Comparison of ENCODE assay signal across 19 cellular contexts in genomic region chr2:232984451-232985207, GRCh38. TPM values are rescaled to one million over a fixed set of nuclear protein-coding genes. Genes with fewer than 3 reads are reported as not detected.
DNase-seq lines count a peak whose midpoint lies in the region; ATAC-seq, FAIRE-seq and TF ChIP-seq lines count a peak whose summit lies in the region.
"Had no signal": no experiment of that assay in that cellular context is flagged by ENCODE, and none has a peak within 500 bp of the region (broad histone marks: within the 10 kb centered on the region; RNA-seq: fewer than 3 reads in every experiment).

No MANE protein-coding gene starts in this region.

- no TSS peak for BruUV-seq in GM12878 (replicated peaks; lab: Mats Ljungman, UMichigan)

- H4K20me1 ChIP-seq in GM12878 (ENCODE audit: control insufficient read depth, insufficient read depth) = no peaks in the 10 kb centered on the region
- H4K20me1 ChIP-seq: BLaER1 had no signal

- peaks cover 19 to 30% of the 10 kb centered on the region in 2 donors for H3K4me1 Mint-ChIP-seq in stimulated activated naive B cell treated with anti-CD40 and anti-IgM and Interleukin-4, amounts not matched to agents 10 μg/mL and 1 μg/mL and 100 μg/mL, for 72 hours
- H3K4me1 Mint-ChIP-seq: CD8-positive, alpha-beta memory T cell had no signal

- no peaks in the 10 kb centered on the region for H3K36me3 Mint-ChIP-seq in stimulated activated naive B cell treated with anti-CD40 and anti-IgM and Interleukin-4, amounts not matched to agents 10 μg/mL and 1 μg/mL and 100 μg/mL, for 72 hours

- TF ChIP-seq POLR2A in GM12878 (IDR thresholded peaks at IDR 0.05; ENCODE audit: low read depth, low read length) = no peak

- ATAC-seq in GM12878 (no peak), GM19395 (IDR thresholded peaks at IDR 0.05; ENCODE audit: unreplicated experiment) (no peak)
- ATAC-seq in stimulated activated naive B cell treated with anti-CD40 and anti-IgM and Interleukin-4, amounts not matched to agents 10 μg/mL and 1 μg/mL and 100 μg/mL, for 72 hours (replicated peaks) = peak; percentile 71 to 88

- H3K4me3 ChIP-seq in GM12878 = no peak overlapping the region
- H3K4me3 ChIP-seq in effector memory CD4-positive, alpha-beta T cell (ENCODE audit: insufficient read depth, low read depth, low read length, poor library complexity, severe bottlenecking) = no peak overlapping the region
- H3K4me3 ChIP-seq: BLaER1, Peyer's patch had no signal

- no peak overlapping the region for H3K4me3 Mint-ChIP-seq in stimulated activated naive B cell treated with anti-CD40 and anti-IgM and Interleukin-4, amounts not matched to agents 10 μg/mL and 1 μg/mL and 100 μg/mL, for 72 hours
- H3K4me3 Mint-ChIP-seq: CD8-positive, alpha-beta memory T cell had no signal

- FAIRE-seq in GM12878 (lab: Jason Lieb, UNC) = no peak

- peaks cover 4 to 5% of the 10 kb centered on the region in 2 donors for H3K9me3 Mint-ChIP-seq in stimulated activated naive B cell treated with anti-CD40 and anti-IgM and Interleukin-4, amounts not matched to agents 10 μg/mL and 1 μg/mL and 100 μg/mL, for 72 hours

- no peak for TF ChIP-seq RAD21 in GM12878 (IDR thresholded peaks at IDR 0.05; ENCODE audit: insufficient read depth, low read depth, low read length)

- SMC1A ChIA-PET in GM12878 (lab: Charles Lee; ENCODE audit: uncharacterized antibody, unreplicated experiment) = interaction anchor here (1.0 kb wide), 1 partner anchor 65 kb away, joined by 3 read pairs; no protein-coding TSS in a partner anchor

- WGBS in GM12878 (ENCODE audit: insufficient coverage, insufficient replicate concordance, low lambda C conversion rate, missing lambda C conversion rate) = 55% methylated on average over 15 of the region's 15 CpGs

- H3K79me2 ChIP-seq in GM12878 (ENCODE audit: control insufficient read depth, insufficient read depth, low read length) = no peaks in the 10 kb centered on the region

- RAD21 ChIA-PET in GM12878 (lab: Charles Lee; ENCODE audit: unreplicated experiment) = interaction anchor here (0.7 kb wide), 1 partner anchor 223 kb away, joined by 3 read pairs; no protein-coding TSS in a partner anchor

- no peak overlapping the region for H3K27ac ChIP-seq in GM12878 (ENCODE audit: control insufficient read depth, insufficient read depth)
- H3K27ac ChIP-seq in effector memory CD4-positive, alpha-beta T cell (ENCODE audit: insufficient read depth, low read length, poor library complexity, severe bottlenecking) = no peak overlapping the region
- H3K27ac ChIP-seq: BLaER1, KMS-11, Peyer's patch had no signal

- TF ChIP-seq EP300 in GM12878 (IDR thresholded peaks at IDR 0.05; ENCODE audit: borderline replicate concordance in 1 of 2, control insufficient read depth in 1 of 2, low read depth in 2 of 2, low read length in 2 of 2) = no peak

- no peaks in the 10 kb centered on the region; a peak in 2 of 4 replicates for H3K27me3 ChIP-seq in GM12878 (replicated peaks in 1 of 2; ENCODE audit: control insufficient read depth in 2 of 2, insufficient read depth in 2 of 2, low read length in 1 of 2)
- H3K27me3 ChIP-seq in effector memory CD4-positive, alpha-beta T cell (replicated peaks; ENCODE audit: control insufficient read depth, insufficient read depth, low read length, poor library complexity, severe bottlenecking) = no peaks in the 10 kb centered on the region
- H3K27me3 ChIP-seq: BLaER1, Peyer's patch had no signal

- POLR2A ChIA-PET in GM12878 (lab: Charles Lee) = no interaction called here

- H3K36me3 ChIP-seq in GM12878 (ENCODE audit: control insufficient read depth in 2 of 2, insufficient read depth in 2 of 2, low read length in 1 of 2) = no peaks in the 10 kb centered on the region
- H3K36me3 ChIP-seq in effector memory CD4-positive, alpha-beta T cell (ENCODE audit: control insufficient read depth, insufficient read depth, low read length) = no peaks in the 10 kb centered on the region
- H3K36me3 ChIP-seq: BLaER1, Peyer's patch had no signal

- H3K4me2 ChIP-seq in GM12878 (ENCODE audit: control insufficient read depth, insufficient read depth) = no peak overlapping the region
- H3K4me2 ChIP-seq: BLaER1, KMS-11 had no signal

- intact Hi-C loops in GM12878 (cut with micrococcal nuclease; ENCODE audit: unreplicated experiment) = no loop called here

- no peak overlapping the region for H2AFZ ChIP-seq in GM12878 (ENCODE audit: control insufficient read depth, low read depth, low read length)

- peaks cover 42 to 68% of the 10 kb centered on the region in 2 donors for H3K27me3 Mint-ChIP-seq in stimulated activated naive B cell treated with anti-CD40 and anti-IgM and Interleukin-4, amounts not matched to agents 10 μg/mL and 1 μg/mL and 100 μg/mL, for 72 hours

- DNase-seq in Ammon's horn (ENCODE audit: low spot score) = peak; percentile 28
- DNase-seq in GM12878 (ENCODE audit: low read depth, low spot score) = no peak
- DNase-seq in medulla oblongata (ENCODE audit: extremely low spot score) = peak; percentile 12
- no peak for DNase-seq in stimulated activated naive B cell treated with anti-CD40 and anti-IgM and Interleukin-4, amounts not matched to agents 10 μg/mL and 1 μg/mL and 100 μg/mL, for 72 hours
- no peak for DNase-seq in SHP77 (lab: John Stamatoyannopoulos, UW)
- no peak for DNase-seq in effector memory CD4-positive, alpha-beta T cell
- DNase-seq: CD8-positive, alpha-beta memory T cell; GOT3; NCI-H1092; NCI-H146; NCI-H2029 treated with DMSO at 0.1 percent for 48 hours; NCI-H2171; NCI-H526 had no signal

- peak overlapping the region; percentile 22 for H3K27ac Mint-ChIP-seq in stimulated activated naive B cell treated with anti-CD40 and anti-IgM and Interleukin-4, amounts not matched to agents 10 μg/mL and 1 μg/mL and 100 μg/mL, for 72 hours

- H3K9me3 ChIP-seq in GM12878 (replicated peaks; ENCODE audit: control insufficient read depth, insufficient read depth, low read length) = no peaks in the 10 kb centered on the region
- no peaks in the 10 kb centered on the region for H3K9me3 ChIP-seq in effector memory CD4-positive, alpha-beta T cell (ENCODE audit: control insufficient read depth, low read length)
- H3K9me3 ChIP-seq: Peyer's patch had no signal

- CTCF ChIA-PET in GM12878 (lab: Yijun Ruan, JAX) = interaction anchor here (1.6 kb wide), 1 partner anchor 125 kb away, joined by 3 read pairs; no protein-coding TSS in a partner anchor

- in situ Hi-C loops in GM12878 (cut with MboI) = no loop called here

- no peak overlapping the region for H3K9ac ChIP-seq in GM12878 (ENCODE audit: control insufficient read depth, insufficient read depth, low read length)
- H3K9ac ChIP-seq: BLaER1, KMS-11 had no signal

- no peak for TF ChIP-seq CTCF in GM12878 (IDR thresholded peaks at IDR 0.05 in 2 of 3, conservative IDR thresholded peaks at IDR 0.05 in 1 of 3; ENCODE audit: control insufficient read depth in 2 of 3, extremely low read depth in 1 of 3, insufficient read depth in 1 of 3, low read depth in 3 of 3, low read length in 3 of 3)

- no peaks in the 10 kb centered on the region for H3K4me1 ChIP-seq in GM12878 (ENCODE audit: control insufficient read depth, insufficient read depth, low read length)
- no peaks in the 10 kb centered on the region for H3K4me1 ChIP-seq in effector memory CD4-positive, alpha-beta T cell (ENCODE audit: control insufficient read depth, insufficient read depth, low read length, poor library complexity, severe bottlenecking)
- H3K4me1 ChIP-seq: BLaER1 had no signal

TF ChIP-seq in GM12878, 131 proteins besides CTCF, POLR2A, EP300 and RAD21 (continues in another document):
- TF ChIP-seq SPI1 (IDR thresholded peaks at IDR 0.05; ENCODE audit: borderline replicate concordance, insufficient read depth, low read depth, low read length) = peak; percentile 33; the same call in 1 of the 2 replicates

RNA-seq across cellular contexts. Expression of gene NGEF, which starts 28.4 kb away (rescaled TPM):
- total RNA-seq in GM12878 (2013; cell fraction: nucleolus; rRNA removed) = 0.47 and 1.4 TPM in 2 replicates
- total RNA-seq in GM12878 (2014; rRNA removed) (not detected in 2 replicates), GM12878 (2014; rRNA removed; fragmentation: Illumina TruSeq; extraction: Trizol) (not detected in 2 replicates), GM12878 (2021) (not detected in 2 replicates)
- not detected for polyA plus RNA-seq in GM12878 (2011; ENCODE audit: low read depth)
- polyA plus RNA-seq in GM12878 (2011; rRNA removed) (0.12 TPM in 2 replicates), GM12878 (2014; fragmentation: Illumina TruSeq; extraction: Trizol) (not detected in 2 replicates), GM12878 (2014; fragmentation: Nextera tagmentation; extraction: Ambion mirVana) (not detected), GM12878 (2014; rRNA removed) (not detected in 2 replicates), GM12878 (2016; fragmentation: Nextera tagmentation; extraction: Ambion mirVana) (not detected)
- 0.12 and 0.15 TPM in 2 replicates for polyA plus RNA-seq in GM12878 (2011; cell fraction: cytosol; rRNA removed)
- polyA plus RNA-seq in GM12878 (2011; cell fraction: nucleus; rRNA removed) = 0.27 and 0.83 TPM in 2 replicates
- 0.25 TPM in 1 of 2 replicates, not detected in the other for polyA plus RNA-seq in GM12878 (2012)
- polyA minus RNA-seq in GM12878 (2011; rRNA and poly(A)+ RNA removed) = 0.10 and 1.7 TPM in 2 replicates
- polyA minus RNA-seq in GM12878 (2011; cell fraction: cytosol; rRNA and poly(A)+ RNA removed) = not detected in 2 replicates
- polyA minus RNA-seq in GM12878 (2011; cell fraction: nucleus; rRNA and poly(A)+ RNA removed) = not detected in 2 replicates
- total RNA-seq: SK-MEL-5 had no signal
- polyA plus RNA-seq: CD8-positive, alpha-beta memory T cell had no signal

RNA-seq across cellular contexts. Expression of gene NEU2, which starts 47.8 kb away (rescaled TPM):
- total RNA-seq in GM12878 (2013; cell fraction: nucleolus; rRNA removed) = not detected in 2 replicates
- total RNA-seq in GM12878 (2014; rRNA removed) (not detected in 2 replicates), GM12878 (2014; rRNA removed; fragmentation: Illumina TruSeq; extraction: Trizol) (not detected in 2 replicates), GM12878 (2021) (not detected in 2 replicates)
- polyA plus RNA-seq in GM12878 (2011; ENCODE audit: low read depth) = not detected
- polyA plus RNA-seq in GM12878 (2011; rRNA removed) (not detected in 2 replicates), GM12878 (2014; fragmentation: Illumina TruSeq; extraction: Trizol) (not detected in 2 replicates), GM12878 (2014; fragmentation: Nextera tagmentation; extraction: Ambion mirVana) (not detected), GM12878 (2014; rRNA removed) (not detected in 2 replicates), GM12878 (2016; fragmentation: Nextera tagmentation; extraction: Ambion mirVana) (not detected)
- polyA plus RNA-seq in GM12878 (2011; cell fraction: cytosol; rRNA removed) = not detected in 2 replicates
- polyA plus RNA-seq in GM12878 (2011; cell fraction: nucleus; rRNA removed) = not detected in 2 replicates
- polyA plus RNA-seq in GM12878 (2012) = not detected in 2 replicates
- polyA minus RNA-seq in GM12878 (2011; rRNA and poly(A)+ RNA removed) = not detected in 2 replicates
- polyA minus RNA-seq in GM12878 (2011; cell fraction: cytosol; rRNA and poly(A)+ RNA removed) = not detected in 2 replicates
- polyA minus RNA-seq in GM12878 (2011; cell fraction: nucleus; rRNA and poly(A)+ RNA removed) = not detected in 2 replicates
- total RNA-seq: A172; CD8-positive, alpha-beta memory T cell; Peyer's patch; SK-MEL-5 had no signal
- polyA plus RNA-seq: CD8-positive, alpha-beta memory T cell had no signal

Comparison
In these comparisons a context has a peak if more than half of its experiments do, and no peak if none do; other contexts are left out.
1. DNase-seq: peak in Ammon's horn (single experiment) and medulla oblongata (single experiment); none in GM12878 (single experiment), stimulated activated naive B cell treated with anti-CD40 and anti-IgM and Interleukin-4, amounts not matched to agents 10 μg/mL and 1 μg/mL and 100 μg/mL, for 72 hours (single experiment), SHP77 (0 of 2) and effector memory CD4-positive, alpha-beta T cell (0 of 3).
2. ATAC-seq: peak in stimulated activated naive B cell treated with anti-CD40 and anti-IgM and Interleukin-4, amounts not matched to agents 10 μg/mL and 1 μg/mL and 100 μg/mL, for 72 hours (2 of 2); none in GM12878 (single experiment) and GM19395 (single experiment).